1 cellular context compared by ENCODE assay signal in genomic region chr7:90347759-90348158, GRCh38.
TF ChIP-seq lines count a peak whose summit lies in the region.

No MANE protein-coding gene starts in this region.

TF ChIP-seq in IMR-90, 13 proteins besides CTCF, POLR2A, EP300 and RAD21:
- TF ChIP-seq SMC3 (IDR thresholded peaks at IDR 0.05; ENCODE audit: low read depth, low read length) = no peak
- TF ChIP-seq RCOR1 (IDR thresholded peaks at IDR 0.05; ENCODE audit: insufficient replicate concordance, low read length) = no peak
- no peak for TF ChIP-seq RFX5 (IDR thresholded peaks at IDR 0.05; ENCODE audit: low read depth, low read length)
- TF ChIP-seq CEBPB (IDR thresholded peaks at IDR 0.05; ENCODE audit: low read depth, low read length) = no peak
- no peak for TF ChIP-seq CHD1 (IDR thresholded peaks at IDR 0.05; ENCODE audit: low read depth, low read length)
- TF ChIP-seq MAFK (IDR thresholded peaks at IDR 0.05; ENCODE audit: low read depth, low read length) = no peak
